ENCODE assay signal across 1 cellular context in the genomic region with DNA sequence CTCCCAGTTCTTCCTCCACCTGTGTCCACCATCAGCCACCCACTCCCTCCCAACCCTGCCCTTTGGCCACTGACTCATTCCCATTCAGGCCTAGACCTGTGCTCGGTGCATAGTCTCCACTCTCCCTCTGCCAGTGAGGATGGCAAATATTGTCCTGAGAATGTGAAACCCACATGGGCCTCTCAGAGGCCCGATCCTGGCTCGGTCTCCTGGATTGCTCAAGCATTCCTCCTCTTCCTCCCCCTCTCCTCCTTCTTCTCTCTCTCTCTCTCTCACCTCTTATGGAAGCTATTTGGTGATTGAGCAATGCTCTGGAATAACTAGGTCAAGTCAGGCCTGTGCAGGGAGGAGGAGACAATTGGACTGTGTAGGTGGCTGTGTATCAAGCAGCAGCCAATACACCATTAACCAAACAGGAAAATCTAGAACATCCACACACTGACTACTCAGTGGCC.
A peak's percentile ranks its signal among the peaks of the same experiment; 100 is the strongest.
TF ChIP-seq lines count a peak whose summit lies in the region.

No MANE protein-coding gene starts in this region.

TF ChIP-seq in HepG2, 621 proteins besides CTCF, POLR2A, EP300 and RAD21 (continued from another document and continues in another):
- peak; percentile 50 for TF ChIP-seq PHF21A (CRISPR knock-in tag; IDR thresholded peaks at IDR 0.05)
- TF ChIP-seq RORA (CRISPR knock-in tag; IDR thresholded peaks at IDR 0.05) = 0 out of 2 replicates have a peak, but pooled peaks have one; percentile 72
- no peak for TF ChIP-seq ATF7 (IDR thresholded peaks at IDR 0.05)
- no peak for TF ChIP-seq ATF7 (CRISPR knock-in tag; IDR thresholded peaks at IDR 0.05)
- no peak for TF ChIP-seq ZNF160 (CRISPR knock-in tag; IDR thresholded peaks at IDR 0.05)
- TF ChIP-seq, protein P1, sequence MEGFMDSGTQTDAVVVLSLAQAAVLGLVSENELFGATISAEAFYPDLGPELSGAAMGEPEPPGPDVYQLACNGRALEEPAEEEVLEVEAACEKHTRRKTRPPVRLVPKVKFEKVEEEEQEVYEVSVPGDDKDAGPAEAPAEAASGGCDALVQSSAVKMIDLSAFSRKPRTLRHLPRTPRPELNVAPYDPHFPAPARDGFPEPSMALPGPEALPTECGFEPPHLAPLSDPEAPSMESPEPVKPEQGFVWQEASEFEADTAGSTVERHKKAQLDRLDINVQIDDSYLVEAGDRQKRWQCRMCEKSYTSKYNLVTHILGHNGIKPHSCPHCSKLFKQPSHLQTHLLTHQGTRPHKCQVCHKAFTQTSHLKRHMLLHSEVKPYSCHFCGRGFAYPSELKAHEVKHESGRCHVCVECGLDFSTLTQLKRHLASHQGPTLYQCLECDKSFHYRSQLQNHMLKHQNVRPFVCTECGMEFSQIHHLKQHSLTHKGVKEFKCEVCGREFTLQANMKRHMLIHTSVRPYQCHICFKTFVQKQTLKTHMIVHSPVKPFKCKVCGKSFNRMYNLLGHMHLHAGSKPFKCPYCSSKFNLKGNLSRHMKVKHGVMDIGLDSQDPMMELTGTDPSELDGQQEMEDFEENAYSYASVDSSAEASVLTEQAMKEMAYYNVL (CRISPR knock-in tag; IDR thresholded peaks at IDR 0.05; ENCODE audit: borderline replicate concordance) = peak; percentile 94; the same call in 1 of the 2 replicates
- TF ChIP-seq ZSCAN30 (CRISPR knock-in tag; IDR thresholded peaks at IDR 0.05) = no peak
- no peak for TF ChIP-seq MAFK (conservative IDR thresholded peaks at IDR 0.05 in 1 of 2, IDR thresholded peaks at IDR 0.05 in 1 of 2; ENCODE audit: low read length in 2 of 2)
- TF ChIP-seq ZNF296 (CRISPR knock-in tag; conservative IDR thresholded peaks at IDR 0.05) = no peak
- TF ChIP-seq KLF16 (CRISPR knock-in tag; IDR thresholded peaks at IDR 0.05) = 0 out of 4 replicates have a peak, but pooled peaks of 1 of the 2 experiments have one; percentile 30
- no peak for TF ChIP-seq PRMT3 (CRISPR knock-in tag; IDR thresholded peaks at IDR 0.05; ENCODE audit: borderline replicate concordance, low read depth)
- no peak for TF ChIP-seq ZFP82 (CRISPR knock-in tag; IDR thresholded peaks at IDR 0.05; ENCODE audit: borderline replicate concordance)
- peak; percentile 56 for TF ChIP-seq TEAD3 (CRISPR knock-in tag; optimal IDR thresholded peaks at IDR 0.05; ENCODE audit: borderline replicate concordance)
- TF ChIP-seq THAP11 (CRISPR knock-in tag; IDR thresholded peaks at IDR 0.05) = peak; percentile 43; the same call in 1 of the 2 replicates
- 0 out of 2 replicates have a peak, but pooled peaks have one; percentile 16 for TF ChIP-seq ELF3 (CRISPR knock-in tag; IDR thresholded peaks at IDR 0.05)
- TF ChIP-seq, protein P2, sequence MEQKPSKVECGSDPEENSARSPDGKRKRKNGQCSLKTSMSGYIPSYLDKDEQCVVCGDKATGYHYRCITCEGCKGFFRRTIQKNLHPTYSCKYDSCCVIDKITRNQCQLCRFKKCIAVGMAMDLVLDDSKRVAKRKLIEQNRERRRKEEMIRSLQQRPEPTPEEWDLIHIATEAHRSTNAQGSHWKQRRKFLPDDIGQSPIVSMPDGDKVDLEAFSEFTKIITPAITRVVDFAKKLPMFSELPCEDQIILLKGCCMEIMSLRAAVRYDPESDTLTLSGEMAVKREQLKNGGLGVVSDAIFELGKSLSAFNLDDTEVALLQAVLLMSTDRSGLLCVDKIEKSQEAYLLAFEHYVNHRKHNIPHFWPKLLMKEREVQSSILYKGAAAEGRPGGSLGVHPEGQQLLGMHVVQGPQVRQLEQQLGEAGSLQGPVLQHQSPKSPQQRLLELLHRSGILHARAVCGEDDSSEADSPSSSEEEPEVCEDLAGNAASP (CRISPR knock-in tag; IDR thresholded peaks at IDR 0.05; ENCODE audit: borderline replicate concordance) = 0 out of 2 replicates have a peak, but pooled peaks have one; percentile 22
- no peak for TF ChIP-seq ZNF382 (CRISPR knock-in tag; IDR thresholded peaks at IDR 0.05; ENCODE audit: borderline replicate concordance)
- peak; percentile 8; the same call in 1 of the 2 replicates for TF ChIP-seq ETV5 (CRISPR knock-in tag; IDR thresholded peaks at IDR 0.05; ENCODE audit: borderline replicate concordance)
- TF ChIP-seq, protein P3, sequence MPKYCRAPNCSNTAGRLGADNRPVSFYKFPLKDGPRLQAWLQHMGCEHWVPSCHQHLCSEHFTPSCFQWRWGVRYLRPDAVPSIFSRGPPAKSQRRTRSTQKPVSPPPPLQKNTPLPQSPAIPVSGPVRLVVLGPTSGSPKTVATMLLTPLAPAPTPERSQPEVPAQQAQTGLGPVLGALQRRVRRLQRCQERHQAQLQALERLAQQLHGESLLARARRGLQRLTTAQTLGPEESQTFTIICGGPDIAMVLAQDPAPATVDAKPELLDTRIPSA (CRISPR knock-in tag; IDR thresholded peaks at IDR 0.05; ENCODE audit: borderline replicate concordance) = no peak
- TF ChIP-seq JUND (CRISPR knock-in tag; IDR thresholded peaks at IDR 0.05) = peak; percentile 91
- 0 out of 2 replicates have a peak, but pooled peaks have one; percentile 26 for TF ChIP-seq HMG20A (CRISPR knock-in tag; IDR thresholded peaks at IDR 0.05; ENCODE audit: borderline replicate concordance)
- no peak for TF ChIP-seq ZNF678 (CRISPR knock-in tag; IDR thresholded peaks at IDR 0.05)
- TF ChIP-seq ZNF839 (CRISPR knock-in tag; IDR thresholded peaks at IDR 0.05; ENCODE audit: borderline replicate concordance) = no peak
- TF ChIP-seq YEATS4 (CRISPR knock-in tag; IDR thresholded peaks at IDR 0.05; ENCODE audit: borderline replicate concordance) = 0 out of 2 replicates have a peak, but pooled peaks have one; percentile 23
- no peak for TF ChIP-seq PHB2 (IDR thresholded peaks at IDR 0.05; ENCODE audit: partially characterized antibody)
- no peak for TF ChIP-seq PRPF4 (IDR thresholded peaks at IDR 0.05; ENCODE audit: low read depth, low read length, poor library complexity, severe bottlenecking)
- TF ChIP-seq ZKSCAN5 (CRISPR knock-in tag; IDR thresholded peaks at IDR 0.05) = peak; percentile 75; the same call in 1 of the 2 replicates
- peak; percentile 21; the same call in 1 of the 2 replicates for TF ChIP-seq NCOR1 (IDR thresholded peaks at IDR 0.05; ENCODE audit: borderline replicate concordance, low read length)
- no peak for TF ChIP-seq SMARCE1 (IDR thresholded peaks at IDR 0.05; ENCODE audit: borderline replicate concordance)
- TF ChIP-seq, protein P4, sequence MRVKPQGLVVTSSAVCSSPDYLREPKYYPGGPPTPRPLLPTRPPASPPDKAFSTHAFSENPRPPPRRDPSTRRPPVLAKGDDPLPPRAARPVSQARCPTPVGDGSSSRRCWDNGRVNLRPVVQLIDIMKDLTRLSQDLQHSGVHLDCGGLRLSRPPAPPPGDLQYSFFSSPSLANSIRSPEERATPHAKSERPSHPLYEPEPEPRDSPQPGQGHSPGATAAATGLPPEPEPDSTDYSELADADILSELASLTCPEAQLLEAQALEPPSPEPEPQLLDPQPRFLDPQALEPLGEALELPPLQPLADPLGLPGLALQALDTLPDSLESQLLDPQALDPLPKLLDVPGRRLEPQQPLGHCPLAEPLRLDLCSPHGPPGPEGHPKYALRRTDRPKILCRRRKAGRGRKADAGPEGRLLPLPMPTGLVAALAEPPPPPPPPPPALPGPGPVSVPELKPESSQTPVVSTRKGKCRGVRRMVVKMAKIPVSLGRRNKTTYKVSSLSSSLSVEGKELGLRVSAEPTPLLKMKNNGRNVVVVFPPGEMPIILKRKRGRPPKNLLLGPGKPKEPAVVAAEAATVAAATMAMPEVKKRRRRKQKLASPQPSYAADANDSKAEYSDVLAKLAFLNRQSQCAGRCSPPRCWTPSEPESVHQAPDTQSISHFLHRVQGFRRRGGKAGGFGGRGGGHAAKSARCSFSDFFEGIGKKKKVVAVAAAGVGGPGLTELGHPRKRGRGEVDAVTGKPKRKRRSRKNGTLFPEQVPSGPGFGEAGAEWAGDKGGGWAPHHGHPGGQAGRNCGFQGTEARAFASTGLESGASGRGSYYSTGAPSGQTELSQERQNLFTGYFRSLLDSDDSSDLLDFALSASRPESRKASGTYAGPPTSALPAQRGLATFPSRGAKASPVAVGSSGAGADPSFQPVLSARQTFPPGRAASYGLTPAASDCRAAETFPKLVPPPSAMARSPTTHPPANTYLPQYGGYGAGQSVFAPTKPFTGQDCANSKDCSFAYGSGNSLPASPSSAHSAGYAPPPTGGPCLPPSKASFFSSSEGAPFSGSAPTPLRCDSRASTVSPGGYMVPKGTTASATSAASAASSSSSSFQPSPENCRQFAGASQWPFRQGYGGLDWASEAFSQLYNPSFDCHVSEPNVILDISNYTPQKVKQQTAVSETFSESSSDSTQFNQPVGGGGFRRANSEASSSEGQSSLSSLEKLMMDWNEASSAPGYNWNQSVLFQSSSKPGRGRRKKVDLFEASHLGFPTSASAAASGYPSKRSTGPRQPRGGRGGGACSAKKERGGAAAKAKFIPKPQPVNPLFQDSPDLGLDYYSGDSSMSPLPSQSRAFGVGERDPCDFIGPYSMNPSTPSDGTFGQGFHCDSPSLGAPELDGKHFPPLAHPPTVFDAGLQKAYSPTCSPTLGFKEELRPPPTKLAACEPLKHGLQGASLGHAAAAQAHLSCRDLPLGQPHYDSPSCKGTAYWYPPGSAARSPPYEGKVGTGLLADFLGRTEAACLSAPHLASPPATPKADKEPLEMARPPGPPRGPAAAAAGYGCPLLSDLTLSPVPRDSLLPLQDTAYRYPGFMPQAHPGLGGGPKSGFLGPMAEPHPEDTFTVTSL (CRISPR knock-in tag; IDR thresholded peaks at IDR 0.05; ENCODE audit: borderline replicate concordance) = peak; percentile 56; the same call in 1 of the 2 replicates
- TF ChIP-seq ZC3H4 (CRISPR knock-in tag; IDR thresholded peaks at IDR 0.05; ENCODE audit: borderline replicate concordance) = no peak
- TF ChIP-seq ZNF598 (CRISPR knock-in tag; IDR thresholded peaks at IDR 0.05; ENCODE audit: borderline replicate concordance) = no peak
- no peak for TF ChIP-seq SOX13 (IDR thresholded peaks at IDR 0.05)
- 0 out of 4 replicates have a peak, but pooled peaks of 1 of the 2 experiments have one; percentile 18 for TF ChIP-seq SOX13 (CRISPR knock-in tag; conservative IDR thresholded peaks at IDR 0.05 in 1 of 2, IDR thresholded peaks at IDR 0.05 in 1 of 2)
- TF ChIP-seq RBM39 (IDR thresholded peaks at IDR 0.05; ENCODE audit: low read depth, low read length, poor library complexity, severe bottlenecking) = no peak
- TF ChIP-seq ZNF292 (CRISPR knock-in tag; IDR thresholded peaks at IDR 0.05; ENCODE audit: borderline replicate concordance, low read depth) = peak; percentile 23; the same call in 1 of the 2 replicates
- TF ChIP-seq NR2C2 (CRISPR knock-in tag; IDR thresholded peaks at IDR 0.05; ENCODE audit: borderline replicate concordance) = 0 out of 2 replicates have a peak, but pooled peaks have one; percentile 25
- TF ChIP-seq SRF (IDR thresholded peaks at IDR 0.05; ENCODE audit: low read depth, low read length) = no peak
- no peak for TF ChIP-seq ADNP (CRISPR knock-in tag; IDR thresholded peaks at IDR 0.05)
- 0 out of 2 replicates have a peak, but pooled peaks have one; percentile 30 for TF ChIP-seq TRIM24 (CRISPR knock-in tag; IDR thresholded peaks at IDR 0.05)
- TF ChIP-seq, protein P5, sequence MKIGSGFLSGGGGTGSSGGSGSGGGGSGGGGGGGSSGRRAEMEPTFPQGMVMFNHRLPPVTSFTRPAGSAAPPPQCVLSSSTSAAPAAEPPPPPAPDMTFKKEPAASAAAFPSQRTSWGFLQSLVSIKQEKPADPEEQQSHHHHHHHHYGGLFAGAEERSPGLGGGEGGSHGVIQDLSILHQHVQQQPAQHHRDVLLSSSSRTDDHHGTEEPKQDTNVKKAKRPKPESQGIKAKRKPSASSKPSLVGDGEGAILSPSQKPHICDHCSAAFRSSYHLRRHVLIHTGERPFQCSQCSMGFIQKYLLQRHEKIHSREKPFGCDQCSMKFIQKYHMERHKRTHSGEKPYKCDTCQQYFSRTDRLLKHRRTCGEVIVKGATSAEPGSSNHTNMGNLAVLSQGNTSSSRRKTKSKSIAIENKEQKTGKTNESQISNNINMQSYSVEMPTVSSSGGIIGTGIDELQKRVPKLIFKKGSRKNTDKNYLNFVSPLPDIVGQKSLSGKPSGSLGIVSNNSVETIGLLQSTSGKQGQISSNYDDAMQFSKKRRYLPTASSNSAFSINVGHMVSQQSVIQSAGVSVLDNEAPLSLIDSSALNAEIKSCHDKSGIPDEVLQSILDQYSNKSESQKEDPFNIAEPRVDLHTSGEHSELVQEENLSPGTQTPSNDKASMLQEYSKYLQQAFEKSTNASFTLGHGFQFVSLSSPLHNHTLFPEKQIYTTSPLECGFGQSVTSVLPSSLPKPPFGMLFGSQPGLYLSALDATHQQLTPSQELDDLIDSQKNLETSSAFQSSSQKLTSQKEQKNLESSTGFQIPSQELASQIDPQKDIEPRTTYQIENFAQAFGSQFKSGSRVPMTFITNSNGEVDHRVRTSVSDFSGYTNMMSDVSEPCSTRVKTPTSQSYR (CRISPR knock-in tag; IDR thresholded peaks at IDR 0.05; ENCODE audit: borderline replicate concordance) = peak; percentile 51; the same call in 1 of the 2 replicates
- TF ChIP-seq CEBPB (IDR thresholded peaks at IDR 0.05; ENCODE audit: borderline replicate concordance, low read depth, low read length) = peak; percentile 80
- TF ChIP-seq, protein P6, sequence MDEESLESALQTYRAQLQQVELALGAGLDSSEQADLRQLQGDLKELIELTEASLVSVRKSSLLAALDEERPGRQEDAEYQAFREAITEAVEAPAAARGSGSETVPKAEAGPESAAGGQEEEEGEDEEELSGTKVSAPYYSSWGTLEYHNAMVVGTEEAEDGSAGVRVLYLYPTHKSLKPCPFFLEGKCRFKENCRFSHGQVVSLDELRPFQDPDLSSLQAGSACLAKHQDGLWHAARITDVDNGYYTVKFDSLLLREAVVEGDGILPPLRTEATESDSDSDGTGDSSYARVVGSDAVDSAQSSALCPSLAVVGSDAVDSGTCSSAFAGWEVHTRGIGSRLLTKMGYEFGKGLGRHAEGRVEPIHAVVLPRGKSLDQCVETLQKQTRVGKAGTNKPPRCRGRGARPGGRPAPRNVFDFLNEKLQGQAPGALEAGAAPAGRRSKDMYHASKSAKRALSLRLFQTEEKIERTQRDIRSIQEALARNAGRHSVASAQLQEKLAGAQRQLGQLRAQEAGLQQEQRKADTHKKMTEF (CRISPR knock-in tag; IDR thresholded peaks at IDR 0.05) = 0 out of 2 replicates have a peak, but pooled peaks have one; percentile 34
- TF ChIP-seq SALL1 (CRISPR knock-in tag; IDR thresholded peaks at IDR 0.05) = peak; percentile 75
- TF ChIP-seq ZNF501 (CRISPR knock-in tag; IDR thresholded peaks at IDR 0.05) = no peak
- TF ChIP-seq GATAD2A (CRISPR knock-in tag; IDR thresholded peaks at IDR 0.05) = peak; percentile 87
- TF ChIP-seq ZNF772 (CRISPR knock-in tag; IDR thresholded peaks at IDR 0.05) = no peak
- TF ChIP-seq XRCC5 (optimal IDR thresholded peaks at IDR 0.05; ENCODE audit: low read length) = no peak
- TF ChIP-seq FOSL1 (CRISPR knock-in tag; IDR thresholded peaks at IDR 0.05; ENCODE audit: borderline replicate concordance) = peak; percentile 74; the same call in 1 of the 2 replicates
- peak; percentile 65 for TF ChIP-seq ZFX (CRISPR knock-in tag; IDR thresholded peaks at IDR 0.05; ENCODE audit: low read depth)
- peak; percentile 95 for TF ChIP-seq ZNF644 (CRISPR knock-in tag; IDR thresholded peaks at IDR 0.05; ENCODE audit: low read depth)
- TF ChIP-seq ZKSCAN1 (IDR thresholded peaks at IDR 0.05; ENCODE audit: low read length) = no peak
- TF ChIP-seq ZNF430 (CRISPR knock-in tag; IDR thresholded peaks at IDR 0.05) = no peak
